14 cellular contexts compared by ENCODE assay signal in the genomic region with DNA sequence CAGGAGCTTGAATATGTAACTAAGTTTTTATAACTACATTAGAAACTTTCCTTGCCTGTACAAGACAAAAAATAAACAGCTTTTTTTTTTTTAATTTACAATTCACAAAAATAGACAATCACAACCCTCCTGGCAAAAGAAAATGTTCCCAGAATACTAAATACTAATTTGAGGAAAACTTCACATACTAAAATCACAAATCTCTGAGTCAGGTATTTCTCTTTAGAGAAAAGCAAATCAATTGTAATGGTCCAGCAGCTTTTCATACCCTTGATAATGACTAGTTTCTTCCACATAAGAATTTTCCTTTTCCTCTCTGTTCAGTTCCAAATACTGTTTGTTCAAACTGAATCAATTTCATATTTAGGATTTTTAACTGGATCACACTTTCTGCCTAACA.
DNase-seq lines count a peak whose midpoint lies in the region; ATAC-seq, FAIRE-seq and TF ChIP-seq lines count a peak whose summit lies in the region.
"Had no signal": no experiment of that assay in that cellular context is flagged by ENCODE, and none has a peak within 500 bp of the region (broad histone marks: within the 10 kb centered on the region; RNA-seq: fewer than 3 reads in every experiment).

No MANE protein-coding gene starts in this region.

- no peaks in the 10 kb centered on the region for H3K27me3 Mint-ChIP-seq in stimulated activated naive CD8-positive, alpha-beta T cell treated with anti-CD3 and anti-CD28 coated beads, Interleukin-15, Interleukin-2, amounts not matched to agents 100 ng/mL and 50 ng/mL, for 24 hours
- H3K27me3 Mint-ChIP-seq in activated CD4-positive, alpha-beta memory T cell treated with anti-CD3 and anti-CD28 coated beads for 36 hours: no peaks in the 10 kb centered on the region

- peaks cover 11 to 32% of the 10 kb centered on the region in 2 donors for H3K4me1 ChIP-seq in kidney (ENCODE audit: control insufficient read depth in 1 of 2, insufficient read depth in 1 of 2, low read depth in 1 of 2, low read length in 2 of 2)
- H3K4me1 ChIP-seq in psoas muscle: peaks cover 9% of the 10 kb centered on the region
- H3K4me1 ChIP-seq: breast epithelium had no signal

- H3K4me3 ChIP-seq in kidney (ENCODE audit: low read length in 2 of 2) (no peak overlapping the region), psoas muscle (no peak overlapping the region)
- H3K4me3 ChIP-seq: breast epithelium, SJCRH30, suprapubic skin had no signal

- peak overlapping the region; percentile 67 for H3K4me3 Mint-ChIP-seq in stimulated activated naive CD8-positive, alpha-beta T cell treated with anti-CD3 and anti-CD28 coated beads, Interleukin-15, Interleukin-2, amounts not matched to agents 100 ng/mL and 50 ng/mL, for 24 hours
- no peak overlapping the region for H3K4me3 Mint-ChIP-seq in activated CD4-positive, alpha-beta memory T cell treated with anti-CD3 and anti-CD28 coated beads for 36 hours
- H3K4me3 Mint-ChIP-seq: memory B cell had no signal

- no peaks in the 10 kb centered on the region for H3K36me3 Mint-ChIP-seq in stimulated activated naive CD8-positive, alpha-beta T cell treated with anti-CD3 and anti-CD28 coated beads, Interleukin-15, Interleukin-2, amounts not matched to agents 100 ng/mL and 50 ng/mL, for 24 hours (ENCODE audit: low read depth)
- no peaks in the 10 kb centered on the region for H3K36me3 Mint-ChIP-seq in activated CD4-positive, alpha-beta memory T cell treated with anti-CD3 and anti-CD28 coated beads for 36 hours
- H3K36me3 Mint-ChIP-seq: memory B cell had no signal

- peaks cover 78% of the 10 kb centered on the region for H3K4me1 Mint-ChIP-seq in stimulated activated naive CD8-positive, alpha-beta T cell treated with anti-CD3 and anti-CD28 coated beads, Interleukin-15, Interleukin-2, amounts not matched to agents 100 ng/mL and 50 ng/mL, for 24 hours (ENCODE audit: low read depth)
- peaks cover 73% of the 10 kb centered on the region for H3K4me1 Mint-ChIP-seq in activated CD4-positive, alpha-beta memory T cell treated with anti-CD3 and anti-CD28 coated beads for 36 hours (ENCODE audit: low read depth)
- H3K4me1 Mint-ChIP-seq: memory B cell had no signal

- intact Hi-C loops in activated CD4-positive, alpha-beta memory T cell treated with anti-CD3 and anti-CD28 coated beads for 36 hours (cut with micrococcal nuclease): loop anchor here (10.0 kb wide), 1 partner anchor 781 kb away; a partner anchor contains a TSS
- intact Hi-C loops in kidney (cut with DNase I): no loop called here
- intact Hi-C loops in psoas muscle (cut with DNase I): loop anchor here in 1 of 2 donors (5.0 kb wide), 1 partner anchor 64 kb away; no protein-coding TSS in a partner anchor

- no peak for ATAC-seq in stimulated activated naive CD8-positive, alpha-beta T cell treated with anti-CD3 and anti-CD28 coated beads, Interleukin-15, Interleukin-2, amounts not matched to agents 100 U/mL and 50 U/mL, for 24 hours
- ATAC-seq in GM18868 (IDR thresholded peaks at IDR 0.05; ENCODE audit: unreplicated experiment) (no peak), psoas muscle (no peak)

- DNase-seq in stimulated activated naive CD8-positive, alpha-beta T cell treated with anti-CD3 and anti-CD28 coated beads, Interleukin-15, Interleukin-2, amounts not matched to agents 100 U/mL and 50 U/mL, for 24 hours: no peak
- DNase-seq in activated CD4-positive, alpha-beta memory T cell treated with anti-CD3 and anti-CD28 coated beads for 36 hours: no peak
- DNase-seq in kidney (no peak), GM20000 (ENCODE audit: low spot score) (no peak), NCI-H2107 (lab: John Stamatoyannopoulos, UW) (no peak), psoas muscle (no peak)
- DNase-seq: occipital lobe, WERI-Rb-1 had no signal

- H3K36me3 ChIP-seq in kidney (ENCODE audit: control insufficient read depth in 1 of 2, insufficient read depth in 2 of 2, low read length in 2 of 2) (no peaks in the 10 kb centered on the region), psoas muscle (ENCODE audit: insufficient read depth in 1 of 2, low read depth in 1 of 2) (no peaks in the 10 kb centered on the region)
- H3K36me3 ChIP-seq: breast epithelium, SJCRH30, suprapubic skin, WERI-Rb-1 had no signal

- no peaks in the 10 kb centered on the region for H3K9me3 Mint-ChIP-seq in stimulated activated naive CD8-positive, alpha-beta T cell treated with anti-CD3 and anti-CD28 coated beads, Interleukin-15, Interleukin-2, amounts not matched to agents 100 ng/mL and 50 ng/mL, for 24 hours
- no peaks in the 10 kb centered on the region for H3K9me3 Mint-ChIP-seq in activated CD4-positive, alpha-beta memory T cell treated with anti-CD3 and anti-CD28 coated beads for 36 hours
- H3K9me3 Mint-ChIP-seq: memory B cell had no signal

- no peaks in the 10 kb centered on the region for H3K27me3 ChIP-seq in psoas muscle (ENCODE audit: insufficient read depth in 3 of 3, low read length in 2 of 3)
- H3K27me3 ChIP-seq: breast epithelium, SJCRH30, suprapubic skin had no signal

- POLR2A ChIA-PET in activated CD4-positive, alpha-beta memory T cell treated with anti-CD3 and anti-CD28 coated beads for 36 hours (lab: Charles Lee): interaction anchor here (2.3 kb wide), 1 partner anchor 68 kb away, joined by 12 read pairs; a partner anchor contains a TSS

- H3K27ac ChIP-seq in kidney (ENCODE audit: low read depth in 2 of 2, low read length in 2 of 2) (no peak overlapping the region), psoas muscle (no peak overlapping the region)
- H3K27ac ChIP-seq: breast epithelium, SJCRH30, suprapubic skin, WERI-Rb-1 had no signal

- H3K9me3 ChIP-seq in kidney (ENCODE audit: control insufficient read depth in 1 of 2, low read length in 2 of 2) (no peaks in the 10 kb centered on the region), psoas muscle (no peaks in the 10 kb centered on the region)
- H3K9me3 ChIP-seq: breast epithelium, SJCRH30, suprapubic skin had no signal

- H3K9ac ChIP-seq in kidney (ENCODE audit: low read length in 2 of 2): no peak overlapping the region

- CTCF ChIA-PET in activated CD4-positive, alpha-beta memory T cell treated with anti-CD3 and anti-CD28 coated beads for 36 hours (lab: Charles Lee): interaction anchor here (0.6 to 1.2 kb wide), 5 partner anchors 29 to 612 kb away, joined by 3 to 6 read pairs (median 4); no protein-coding TSS in a partner anchor

- TF ChIP-seq CTCF in kidney (IDR thresholded peaks at IDR 0.05; ENCODE audit: borderline replicate concordance, extremely low read depth, insufficient read depth) (no peak), GM20000 (IDR thresholded peaks at IDR 0.05; ENCODE audit: extremely low read depth, missing control alignments) (no peak), psoas muscle (IDR thresholded peaks at IDR 0.05) (no peak)

- FAIRE-seq in kidney (lab: Jason Lieb, UNC): peak; percentile 47

- H3K27ac Mint-ChIP-seq in stimulated activated naive CD8-positive, alpha-beta T cell treated with anti-CD3 and anti-CD28 coated beads, Interleukin-15, Interleukin-2, amounts not matched to agents 100 ng/mL and 50 ng/mL, for 24 hours: peak overlapping the region; percentile 61
- peak overlapping the region; percentile 40 for H3K27ac Mint-ChIP-seq in activated CD4-positive, alpha-beta memory T cell treated with anti-CD3 and anti-CD28 coated beads for 36 hours
- H3K27ac Mint-ChIP-seq: memory B cell had no signal
